18 cellular contexts compared by ENCODE assay signal in the genomic region with DNA sequence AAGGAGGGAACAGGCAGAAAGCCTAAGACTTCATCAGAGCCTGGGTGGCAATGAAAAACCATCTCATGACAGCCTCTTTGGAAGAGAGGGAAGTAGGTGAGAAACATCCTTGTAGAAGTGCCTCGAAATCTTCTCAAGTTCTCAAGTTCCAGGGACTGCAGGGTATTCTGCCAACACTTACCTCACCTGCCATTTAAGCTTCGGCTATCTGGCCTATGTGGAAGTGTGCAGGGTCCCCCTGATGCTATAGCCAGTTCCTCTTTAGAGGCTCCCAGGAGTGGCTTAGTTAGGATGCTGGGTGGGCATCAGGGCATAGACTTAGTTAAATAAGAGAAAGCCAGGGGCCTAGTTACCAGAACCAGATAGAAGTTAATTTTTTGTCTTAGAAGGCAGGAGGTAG. TPM values are rescaled to one million over a fixed set of nuclear protein-coding genes. Genes with fewer than 3 reads are reported as not detected.
DNase-seq lines count a peak whose midpoint lies in the region; ATAC-seq and TF ChIP-seq lines count a peak whose summit lies in the region.
"Had no signal": no experiment of that assay in that cellular context is flagged by ENCODE, and none has a peak within 500 bp of the region (broad histone marks: within the 10 kb centered on the region; RNA-seq: fewer than 3 reads in every experiment).

No MANE protein-coding gene starts in this region.

- peaks cover 58% of the 10 kb centered on the region for H3K4me1 ChIP-seq in adipocyte (ENCODE audit: control insufficient read depth, insufficient read depth, low read length)
- H3K4me1 ChIP-seq in esophagus squamous epithelium = peaks cover 0 to 12% (median 0%) of the 10 kb centered on the region in 3 donors
- no peaks in the 10 kb centered on the region for H3K4me1 ChIP-seq in psoas muscle
- peaks cover 0 to 8% (median 1%) of the 10 kb centered on the region in 4 donors for H3K4me1 ChIP-seq in transverse colon
- H3K4me1 ChIP-seq: HAP-1 had no signal

- TF ChIP-seq EP300 in transverse colon (IDR thresholded peaks at IDR 0.05; ENCODE audit: low read depth) = no peak

- peak overlapping the region; percentile 45 to 84 (median 81) for H3K27ac ChIP-seq in esophagus squamous epithelium
- peak overlapping the region; percentile 4 for H3K27ac ChIP-seq in psoas muscle
- H3K27ac ChIP-seq in transverse colon = peak overlapping the region; percentile 58 to 73 (median 68)
- H3K27ac ChIP-seq: RWPE1 had no signal

- H3K36me3 ChIP-seq in adipocyte (ENCODE audit: control insufficient read depth, insufficient read depth, low read length, severe bottlenecking) (peaks cover 26% of the 10 kb centered on the region), esophagus squamous epithelium (no peaks in the 10 kb centered on the region), psoas muscle (ENCODE audit: insufficient read depth in 1 of 2, low read depth in 1 of 2) (peaks cover 0 to 53% of the 10 kb centered on the region in 2 donors), transverse colon (no peaks in the 10 kb centered on the region)
- H3K36me3 ChIP-seq: HAP-1 had no signal

- DNase-seq in adipocyte (ENCODE audit: low read depth) (no peak), esophagus squamous epithelium (lab: John Stamatoyannopoulos, UW) (no peak), psoas muscle (no peak), transverse colon (no peak), amniotic stem cell (lab: John Stamatoyannopoulos, UW) (no peak), HCEC 1CT (no peak), A172 (ENCODE audit: low spot score) (no peak)
- DNase-seq: CD4-positive, alpha-beta memory T cell; DMS79; KBM-7; NCI-H2107; NCI-H345; NCI-H69; NK-92 treated with Interleukin-12 subunit alpha and Interleukin-12 subunit beta, amount 100 ng/mL, for 24 hours; OCI-M1 had no signal

- in situ Hi-C loops in transverse colon (cut with MboI; ENCODE audit: low pct_ligation_motif_present in 1 of 4, low pct_unique_long_range_greater_than_20kb in 1 of 4, low sequenced_read_pairs in 3 of 4) = no loop called here

- TF ChIP-seq POLR2A in esophagus squamous epithelium (IDR thresholded peaks at IDR 0.05) (no peak), transverse colon (IDR thresholded peaks at IDR 0.05) (no peak)

- no peaks in the 10 kb centered on the region for H3K9me3 ChIP-seq in adipocyte (ENCODE audit: control insufficient read depth, low read length)
- H3K9me3 ChIP-seq in esophagus squamous epithelium = no peaks in the 10 kb centered on the region
- no peaks in the 10 kb centered on the region for H3K9me3 ChIP-seq in psoas muscle
- H3K9me3 ChIP-seq in transverse colon = no peaks in the 10 kb centered on the region
- H3K9me3 ChIP-seq: HAP-1 had no signal

- 90% methylated on average over 2 of the region's 2 CpGs; no CpG with 5 or more reads in 1 of the 2 donors for WGBS in esophagus squamous epithelium, 2 donors
- WGBS in psoas muscle, 3 donors = 45 to 81% (median 76%) methylated on average over 2 of the region's 2 CpGs
- 80 to 83% methylated on average over 1 to 2 of the region's 2 CpGs for WGBS in transverse colon (ENCODE audit: low coverage in 1 of 2), 2 donors

- no peak for TF ChIP-seq CTCF in esophagus squamous epithelium (IDR thresholded peaks at IDR 0.05)
- TF ChIP-seq CTCF in psoas muscle (IDR thresholded peaks at IDR 0.05) = no peak
- TF ChIP-seq CTCF in transverse colon (IDR thresholded peaks at IDR 0.05) = no peak

- H3K4me3 ChIP-seq in adipocyte (ENCODE audit: low read length) (no peak overlapping the region), esophagus squamous epithelium (no peak overlapping the region), psoas muscle (no peak overlapping the region), transverse colon (no peak overlapping the region)
- H3K4me3 ChIP-seq: HAP-1 had no signal

- peak overlapping the region; percentile 84 for H3K9ac ChIP-seq in adipocyte (ENCODE audit: low read length)

- H3K27me3 ChIP-seq in adipocyte (replicated peaks; ENCODE audit: control insufficient read depth, insufficient read depth, low read length) (no peaks in the 10 kb centered on the region), esophagus squamous epithelium (no peaks in the 10 kb centered on the region), psoas muscle (ENCODE audit: insufficient read depth in 3 of 3, low read length in 2 of 3) (no peaks in the 10 kb centered on the region), transverse colon (no peaks in the 10 kb centered on the region)

- ATAC-seq in psoas muscle = no peak
- ATAC-seq in HG03175 (IDR thresholded peaks at IDR 0.05; ENCODE audit: unreplicated experiment) = no peak

- intact Hi-C loops in esophagus squamous epithelium (cut with DNase I) (no loop called here), psoas muscle (cut with DNase I) (no loop called here), transverse colon (cut with DNase I; ENCODE audit: low total_unique reads) (no loop called here)

RNA-seq across cellular contexts. Expression of a gene that starts 27.0 kb away (rescaled TPM):
- total RNA-seq in esophagus squamous epithelium = 1 to 10 TPM in 2 of 4 donors, under 1 TPM in 2; 0.61 to 2.2 (median 1.1) TPM
- total RNA-seq in psoas muscle = 1 to 10 TPM in 1 of 4 donors, under 1 TPM in 3; 0.61 to 2.3 (median 0.71) TPM
- 1 to 10 TPM in 1 of 3 donors, under 1 TPM in 2; 0.23 to 2.0 (median 0.48) TPM for polyA plus RNA-seq in psoas muscle
- 1 to 10 TPM in 3 of 4 donors, under 1 TPM in 1; 0.75 to 2.7 (median 1.5) TPM for total RNA-seq in transverse colon
- 0.69 and 1.8 TPM in 2 replicates for total RNA-seq in A172 (2014; rRNA removed; shearing (Covaris generic))

Comparison
In these comparisons a context has a peak if more than half of its experiments do, and no peak if none do; other contexts are left out.
1. H3K27ac ChIP-seq: peak in every context shown above with its lines; median percentile 81 in esophagus squamous epithelium; 68 in transverse colon; 4 in psoas muscle.